8 cellular contexts compared by ENCODE assay signal in genomic region chr2:207352978-207353377, GRCh38.
A peak's percentile ranks its signal among the peaks of the same experiment; 100 is the strongest.
DNase-seq lines count a peak whose midpoint lies in the region; ATAC-seq and TF ChIP-seq lines count a peak whose summit lies in the region.

No MANE protein-coding gene starts in this region.

- CTCF ChIA-PET in CD8-positive, alpha-beta T cell (lab: Charles Lee), result interaction anchor here (0.7 to 1.1 kb wide), 3 partner anchors 50 to 307 kb away, joined by 3 read pairs; no protein-coding TSS in a partner anchor

- DNase-seq in CD8-positive, alpha-beta T cell, result peak in 3 of 7 experiments; percentile 2 to 36 (median 3)
- peak; percentile 9 for DNase-seq in central memory CD4-positive, alpha-beta T cell
- DNase-seq in stimulated activated CD8-positive, alpha-beta memory T cell treated with anti-CD3 and anti-CD28 coated beads, Interleukin-4, amount 100 ng/mL, for 48 hours, result no peak
- no peak for DNase-seq in NCI-H1694 (lab: John Stamatoyannopoulos, UW)

- H3K27ac Mint-ChIP-seq in CD8-positive, alpha-beta T cell, result no peak overlapping the region
- H3K27ac Mint-ChIP-seq in stimulated activated memory B cell treated with anti-CD40 and anti-IgM and Interleukin-4, amounts not matched to agents 10 μg/mL and 1 μg/mL and 100 μg/mL, for 72 hours, result no peak overlapping the region

- no peak for TF ChIP-seq CTCF in CD8-positive, alpha-beta T cell (IDR thresholded peaks at IDR 0.05)

- no peak overlapping the region for H3K4me3 Mint-ChIP-seq in CD8-positive, alpha-beta T cell
- no peak overlapping the region for H3K4me3 Mint-ChIP-seq in stimulated activated memory B cell treated with anti-CD40 and anti-IgM and Interleukin-4, amounts not matched to agents 10 μg/mL and 1 μg/mL and 100 μg/mL, for 72 hours

- no peaks in the 10 kb centered on the region for H3K9me3 Mint-ChIP-seq in CD8-positive, alpha-beta T cell
- H3K9me3 Mint-ChIP-seq in stimulated activated memory B cell treated with anti-CD40 and anti-IgM and Interleukin-4, amounts not matched to agents 10 μg/mL and 1 μg/mL and 100 μg/mL, for 72 hours, result no peaks in the 10 kb centered on the region

- H3K36me3 Mint-ChIP-seq in CD8-positive, alpha-beta T cell, result no peaks in the 10 kb centered on the region
- H3K36me3 Mint-ChIP-seq in stimulated activated memory B cell treated with anti-CD40 and anti-IgM and Interleukin-4, amounts not matched to agents 10 μg/mL and 1 μg/mL and 100 μg/mL, for 72 hours, result no peaks in the 10 kb centered on the region

- H3K27me3 ChIP-seq in CD8-positive, alpha-beta T cell (ENCODE audit: insufficient read depth, low read length), result no peaks in the 10 kb centered on the region

- H3K9me3 ChIP-seq in CD8-positive, alpha-beta T cell (ENCODE audit: low read length), result no peaks in the 10 kb centered on the region

- no peaks in the 10 kb centered on the region for H3K27me3 Mint-ChIP-seq in CD8-positive, alpha-beta T cell (ENCODE audit: low read depth)
- no peaks in the 10 kb centered on the region for H3K27me3 Mint-ChIP-seq in stimulated activated memory B cell treated with anti-CD40 and anti-IgM and Interleukin-4, amounts not matched to agents 10 μg/mL and 1 μg/mL and 100 μg/mL, for 72 hours

- peaks cover 7% of the 10 kb centered on the region for H3K4me1 ChIP-seq in CD8-positive, alpha-beta T cell (ENCODE audit: insufficient read depth, low read length)

- H3K36me3 ChIP-seq in CD8-positive, alpha-beta T cell (ENCODE audit: insufficient read depth, low read length), result no peaks in the 10 kb centered on the region

- H3K4me1 Mint-ChIP-seq in CD8-positive, alpha-beta T cell (ENCODE audit: low read depth), result peaks cover 8% of the 10 kb centered on the region
- H3K4me1 Mint-ChIP-seq in stimulated activated memory B cell treated with anti-CD40 and anti-IgM and Interleukin-4, amounts not matched to agents 10 μg/mL and 1 μg/mL and 100 μg/mL, for 72 hours, result peaks cover 16% of the 10 kb centered on the region

- H3K4me3 ChIP-seq in CD8-positive, alpha-beta T cell (ENCODE audit: low read depth, low read length), result no peak overlapping the region

- ATAC-seq in CD8-positive, alpha-beta T cell, result peak; percentile 34
- ATAC-seq in GM19351 (IDR thresholded peaks at IDR 0.05; ENCODE audit: unreplicated experiment) (peak; percentile 66), HG03342 (IDR thresholded peaks at IDR 0.05; ENCODE audit: unreplicated experiment) (peak; percentile 90), HG03469 (IDR thresholded peaks at IDR 0.05; ENCODE audit: unreplicated experiment) (no peak)
- ATAC-seq in stimulated activated memory B cell treated with anti-CD40 and anti-IgM and Interleukin-4, amounts not matched to agents 10 μg/mL and 1 μg/mL and 100 μg/mL, for 72 hours, result peak; percentile 77

- POLR2A ChIA-PET in CD8-positive, alpha-beta T cell (lab: Charles Lee), result no interaction called here

- no peak overlapping the region for H3K27ac ChIP-seq in CD8-positive, alpha-beta T cell (ENCODE audit: low read depth, low read length)

- intact Hi-C loops in CD8-positive, alpha-beta T cell (cut with DNase I, micrococcal nuclease), result loop anchor here in 1 of 2 experiments (2.0 to 5.0 kb wide), 2 partner anchors 186 to 306 kb away; partner anchors contain the start of gene KLF7
